ENCODE assay signal across 2 cellular contexts in the genomic region with DNA sequence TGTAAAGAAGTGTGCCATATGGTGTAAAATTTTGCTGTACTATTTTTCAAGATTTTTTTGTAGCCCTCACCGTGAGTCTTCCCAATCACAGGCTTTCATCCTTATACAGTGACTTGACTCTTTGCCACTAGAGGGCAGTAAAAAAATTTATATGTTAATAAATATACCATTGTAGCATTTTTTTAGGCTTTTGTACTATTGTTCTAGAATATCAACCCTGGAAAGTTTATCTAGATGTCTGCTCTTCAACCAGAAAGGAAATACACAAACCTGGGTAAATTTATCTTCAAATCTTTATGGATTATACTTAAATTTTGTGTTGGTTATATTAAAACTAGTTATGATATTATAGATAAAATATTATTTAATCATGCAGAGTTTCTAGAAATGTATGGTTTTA.
TF ChIP-seq lines count a peak whose summit lies in the region.

No MANE protein-coding gene starts in this region.

TF ChIP-seq in IMR-90, 13 proteins besides CTCF, POLR2A, EP300 and RAD21:
- TF ChIP-seq RCOR1 (IDR thresholded peaks at IDR 0.05; ENCODE audit: insufficient replicate concordance, low read length) (no peak), SMC3 (IDR thresholded peaks at IDR 0.05; ENCODE audit: low read depth, low read length) (peak; percentile 60)
TF ChIP-seq in IMR-90: peak in this region for 1.

TF ChIP-seq in endothelial cell of umbilical vein, 7 proteins besides CTCF, POLR2A, EP300 and RAD21:
- TF ChIP-seq, protein P1, sequence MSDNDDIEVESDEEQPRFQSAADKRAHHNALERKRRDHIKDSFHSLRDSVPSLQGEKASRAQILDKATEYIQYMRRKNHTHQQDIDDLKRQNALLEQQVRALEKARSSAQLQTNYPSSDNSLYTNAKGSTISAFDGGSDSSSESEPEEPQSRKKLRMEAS (IDR thresholded peaks at IDR 0.05; ENCODE audit: insufficient read depth, insufficient read length), result no peak
- TF ChIP-seq GATA2 (IDR thresholded peaks at IDR 0.05; ENCODE audit: insufficient read depth, insufficient read length, low read depth, low read length), result no peak
- no peak for TF ChIP-seq JUN (IDR thresholded peaks at IDR 0.05; ENCODE audit: borderline replicate concordance, insufficient read depth, insufficient read length, low read depth)
- TF ChIP-seq FOS (IDR thresholded peaks at IDR 0.05; ENCODE audit: borderline replicate concordance, insufficient read depth, low read length), result no peak
- TF ChIP-seq MYC (IDR thresholded peaks at IDR 0.05; ENCODE audit: low read depth, low read length), result no peak
- no peak for TF ChIP-seq POLR2AphosphoS5 (IDR thresholded peaks at IDR 0.05; ENCODE audit: insufficient read depth, low read depth, low read length)
- no peak for TF ChIP-seq EZH2 (IDR thresholded peaks at IDR 0.05; ENCODE audit: borderline replicate concordance, low read depth, low read length, severe bottlenecking)
